ENCODE assay signal across 8 cellular contexts in genomic region chr10:110074986-110075664, GRCh38.
DNase-seq lines count a peak whose midpoint lies in the region; ATAC-seq, FAIRE-seq and TF ChIP-seq lines count a peak whose summit lies in the region.

No MANE protein-coding gene starts in this region.

- peak overlapping the region; percentile 45 for H3K4me3 Mint-ChIP-seq in activated naive CD4-positive, alpha-beta T cell treated with anti-CD3 and anti-CD28 coated beads, Interleukin-2, amount 10 ng/mL, durations not matched to agents 7 days and 5 days

- H3K27me3 ChIP-seq in left lung: no peaks in the 10 kb centered on the region

- no peaks in the 10 kb centered on the region for H3K27me3 Mint-ChIP-seq in activated naive CD4-positive, alpha-beta T cell treated with anti-CD3 and anti-CD28 coated beads, Interleukin-2, amount 10 ng/mL, durations not matched to agents 7 days and 5 days

- CTCF ChIA-PET in activated naive CD4-positive, alpha-beta T cell treated with anti-CD3 and anti-CD28 coated beads, Interleukin-2, amount 10 ng/mL, durations not matched to agents 7 days and 5 days (lab: Charles Lee): interaction anchor here (0.9 to 1.4 kb wide), 2 partner anchors 15 to 94 kb away, joined by 3 to 4 read pairs; no protein-coding TSS in a partner anchor

- H3K9me3 ChIP-seq in left lung: no peaks in the 10 kb centered on the region

- H3K4me1 Mint-ChIP-seq in activated naive CD4-positive, alpha-beta T cell treated with anti-CD3 and anti-CD28 coated beads, Interleukin-2, amount 10 ng/mL, durations not matched to agents 7 days and 5 days: peaks cover 82% of the 10 kb centered on the region

- no peak for ATAC-seq in left lung

- intact Hi-C loops in left lung (cut with DNase I): no loop called here

- peaks cover 45% of the 10 kb centered on the region for H3K36me3 Mint-ChIP-seq in activated naive CD4-positive, alpha-beta T cell treated with anti-CD3 and anti-CD28 coated beads, Interleukin-2, amount 10 ng/mL, durations not matched to agents 7 days and 5 days

- no peak for DNase-seq in activated naive CD4-positive, alpha-beta T cell treated with anti-CD3 and anti-CD28 coated beads, Interleukin-2, amount 10 ng/mL, durations not matched to agents 7 days and 5 days
- DNase-seq in activated naive CD4-positive, alpha-beta T cell treated with anti-CD3 and anti-CD28 coated beads, Interleukin-2, amount 50 U/mL, for 16 hours: no peak
- DNase-seq in astrocyte of the spinal cord (ENCODE audit: low read depth, low spot score): peak; percentile 84
- no peak for DNase-seq in left lung
- peak; percentile 25 for DNase-seq in urothelium cell line (ENCODE audit: low spot score)
- DNase-seq in SKM-1 (lab: John Stamatoyannopoulos, UW; ENCODE audit: unreplicated experiment): no peak
- DNase-seq in activated gamma-delta T cell (lab: John Stamatoyannopoulos, UW): no peak
- no peak for DNase-seq in activated CD4-positive, CD25-positive, alpha-beta regulatory T cell (lab: John Stamatoyannopoulos, UW)

- FAIRE-seq in urothelium cell line (lab: Jason Lieb, UNC): no peak

- peaks cover 32 to 87% of the 10 kb centered on the region in 2 donors for H3K4me1 ChIP-seq in left lung

- no peaks in the 10 kb centered on the region for H3K9me3 Mint-ChIP-seq in activated naive CD4-positive, alpha-beta T cell treated with anti-CD3 and anti-CD28 coated beads, Interleukin-2, amount 10 ng/mL, durations not matched to agents 7 days and 5 days

- peak overlapping the region; percentile 71 for H3K27ac Mint-ChIP-seq in activated naive CD4-positive, alpha-beta T cell treated with anti-CD3 and anti-CD28 coated beads, Interleukin-2, amount 10 ng/mL, durations not matched to agents 7 days and 5 days

- peak overlapping the region; percentile 46 to 92 for H3K27ac ChIP-seq in left lung

- in situ Hi-C loops in astrocyte of the spinal cord (cut with HindIII; ENCODE audit: low sequenced_read_pairs): no loop called here

- no peaks in the 10 kb centered on the region for H3K36me3 ChIP-seq in left lung

- no peak overlapping the region for H3K4me3 ChIP-seq in astrocyte of the spinal cord (ENCODE audit: low read depth, low read length)
- no peak overlapping the region for H3K4me3 ChIP-seq in left lung

- TF ChIP-seq CTCF in astrocyte of the spinal cord (IDR thresholded peaks at IDR 0.05; ENCODE audit: low read depth, low read length): no peak
- TF ChIP-seq CTCF in left lung (IDR thresholded peaks at IDR 0.05): no peak

Comparison
In these comparisons a context has a peak if more than half of its experiments do, and no peak if none do; other contexts are left out.
1. DNase-seq: peak in astrocyte of the spinal cord (single experiment) and urothelium cell line (single experiment); none in activated naive CD4-positive, alpha-beta T cell treated with anti-CD3 and anti-CD28 coated beads, Interleukin-2, amount 10 ng/mL, durations not matched to agents 7 days and 5 days (single experiment), activated naive CD4-positive, alpha-beta T cell treated with anti-CD3 and anti-CD28 coated beads, Interleukin-2, amount 50 U/mL, for 16 hours (single experiment), left lung (0 of 2), SKM-1 (single experiment), activated gamma-delta T cell (single experiment) and activated CD4-positive, CD25-positive, alpha-beta regulatory T cell (0 of 4).